Comparison of ENCODE assay signal across 9 cellular contexts in genomic region chr10:45592926-45593325, GRCh38.
DNase-seq lines count a peak whose midpoint lies in the region; ATAC-seq and TF ChIP-seq lines count a peak whose summit lies in the region.
"Had no signal": no experiment of that assay in that cellular context is flagged by ENCODE, and none has a peak within 500 bp of the region (broad histone marks: within the 10 kb centered on the region; RNA-seq: fewer than 3 reads in every experiment).

No MANE protein-coding gene starts in this region.

- no peaks in the 10 kb centered on the region for H3K9me3 ChIP-seq in T-helper 17 cell (ENCODE audit: control insufficient read depth, low read length, poor library complexity, severe bottlenecking)
- no peaks in the 10 kb centered on the region for H3K9me3 ChIP-seq in suprapubic skin

- no peak overlapping the region for H3K27ac ChIP-seq in suprapubic skin

- no peak overlapping the region for H3K27ac Mint-ChIP-seq in activated T-cell treated with anti-CD3 and anti-CD28 coated beads, Interleukin-2, amount 50 U/mL, for 72 hours
- H3K27ac Mint-ChIP-seq in T-helper 17 cell (peak overlapping the region; percentile 89), glutamatergic neuron (ENCODE audit: unreplicated experiment) (no peak overlapping the region)

- H3K9me3 Mint-ChIP-seq in activated T-cell treated with anti-CD3 and anti-CD28 coated beads, Interleukin-2, amount 50 U/mL, for 72 hours = peaks cover 1 to 3% of the 10 kb centered on the region in 2 donors
- H3K9me3 Mint-ChIP-seq in glutamatergic neuron (ENCODE audit: unreplicated experiment) = peaks cover 10% of the 10 kb centered on the region

- no peak for ATAC-seq in activated T-cell treated with anti-CD3 and anti-CD28 coated beads, Interleukin-2, amount 50 U/mL, for 72 hours (replicated peaks in 1 of 2)
- ATAC-seq in T-helper 17 cell = no peak
- no peak for ATAC-seq in GM18868 (IDR thresholded peaks at IDR 0.05; ENCODE audit: unreplicated experiment)

- no peaks in the 10 kb centered on the region for H3K27me3 ChIP-seq in suprapubic skin

- no peak for TF ChIP-seq POLR2A in suprapubic skin (IDR thresholded peaks at IDR 0.05)

- peaks cover 5% of the 10 kb centered on the region for H3K27me3 Mint-ChIP-seq in activated T-cell treated with anti-CD3 and anti-CD28 coated beads, Interleukin-2, amount 50 U/mL, for 72 hours (ENCODE audit: low read depth)
- H3K27me3 Mint-ChIP-seq in T-helper 17 cell (no peaks in the 10 kb centered on the region), glutamatergic neuron (ENCODE audit: unreplicated experiment) (peaks cover 9% of the 10 kb centered on the region)

- H3K4me1 ChIP-seq in suprapubic skin = peaks cover 28% of the 10 kb centered on the region

- DNase-seq in activated T-cell treated with anti-CD3 and anti-CD28 coated beads, Interleukin-2, amount 50 U/mL, for 72 hours = no peak
- DNase-seq in activated T-cell treated with anti-CD3 and anti-CD28 coated beads, Interleukin-2, amount 50 U/mL, for 48 hours = no peak
- DNase-seq in T-helper 17 cell (no peak), glutamatergic neuron (no peak), suprapubic skin (ENCODE audit: low spot score in 2 of 2) (no peak), AG08396 (ENCODE audit: low spot score) (no peak), AG08395 (ENCODE audit: low spot score) (no peak)
- DNase-seq: NCI-H526 had no signal

- peak overlapping the region; percentile 98 for H3K4me3 ChIP-seq in suprapubic skin

- H3K4me1 Mint-ChIP-seq in activated T-cell treated with anti-CD3 and anti-CD28 coated beads, Interleukin-2, amount 50 U/mL, for 72 hours (ENCODE audit: low read depth) = peaks cover 36% of the 10 kb centered on the region
- H3K4me1 Mint-ChIP-seq in T-helper 17 cell (peaks cover 30% of the 10 kb centered on the region), glutamatergic neuron (ENCODE audit: low read depth, unreplicated experiment) (peaks cover 4% of the 10 kb centered on the region)

- no peak for TF ChIP-seq CTCF in glutamatergic neuron (IDR thresholded peaks at IDR 0.05; ENCODE audit: partially characterized antibody, unreplicated experiment)
- TF ChIP-seq CTCF in suprapubic skin (IDR thresholded peaks at IDR 0.05) = no peak

- H3K4me3 Mint-ChIP-seq in activated T-cell treated with anti-CD3 and anti-CD28 coated beads, Interleukin-2, amount 50 U/mL, for 72 hours = peak overlapping the region; percentile 69 to 86
- H3K4me3 Mint-ChIP-seq in T-helper 17 cell = peak overlapping the region; percentile 89
- H3K4me3 Mint-ChIP-seq in glutamatergic neuron (ENCODE audit: unreplicated experiment) = peak overlapping the region; percentile 96

- peaks cover 3 to 5% of the 10 kb centered on the region in 2 donors for H3K36me3 Mint-ChIP-seq in activated T-cell treated with anti-CD3 and anti-CD28 coated beads, Interleukin-2, amount 50 U/mL, for 72 hours (ENCODE audit: insufficient read depth in 2 of 2)
- peaks cover 5% of the 10 kb centered on the region for H3K36me3 Mint-ChIP-seq in T-helper 17 cell (ENCODE audit: low read depth)
- H3K36me3 Mint-ChIP-seq in glutamatergic neuron (ENCODE audit: unreplicated experiment) = no peaks in the 10 kb centered on the region

- peaks cover 7% of the 10 kb centered on the region for H3K36me3 ChIP-seq in suprapubic skin

- TF ChIP-seq EP300 in suprapubic skin (IDR thresholded peaks at IDR 0.05) = no peak
